1 cellular context compared by ENCODE assay signal in the genomic region with DNA sequence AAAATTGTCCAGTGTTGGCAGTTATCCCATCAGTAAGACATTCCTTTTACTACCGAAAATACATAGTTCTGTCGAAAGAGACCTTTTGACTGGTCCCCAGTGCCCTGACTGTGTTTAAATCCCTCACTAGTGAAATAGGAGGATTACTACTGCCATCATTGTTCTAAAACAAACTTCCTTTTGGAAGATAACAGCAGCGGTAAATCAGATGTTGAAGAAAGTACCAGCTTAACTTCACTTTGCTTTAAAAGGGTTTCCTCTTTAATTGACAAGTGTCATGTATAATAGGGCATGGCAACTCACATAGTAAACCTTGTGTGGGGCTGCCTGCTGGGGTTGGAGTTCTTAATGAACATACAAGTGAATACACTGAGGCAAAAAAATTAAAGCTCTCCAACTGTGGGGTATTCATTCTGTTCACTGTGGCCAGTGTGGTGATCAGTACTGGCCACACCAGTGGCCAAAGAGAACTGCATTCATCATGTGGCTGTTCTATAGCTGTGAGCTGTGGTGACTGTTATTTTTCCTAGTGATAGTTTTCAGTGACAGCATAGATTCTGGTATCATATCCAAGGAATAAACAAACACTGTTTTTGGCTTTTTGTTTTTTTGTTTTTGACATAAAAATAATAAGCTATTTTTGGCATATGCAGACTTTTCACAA.
TF ChIP-seq lines count a peak whose summit lies in the region.

No MANE protein-coding gene starts in this region.

TF ChIP-seq in SK-N-SH treated with all-trans-retinoic acid at 6 μM for 48 hours, 23 proteins besides CTCF, POLR2A, EP300 and RAD21 (continued from another document):
- TF ChIP-seq, protein P1, sequence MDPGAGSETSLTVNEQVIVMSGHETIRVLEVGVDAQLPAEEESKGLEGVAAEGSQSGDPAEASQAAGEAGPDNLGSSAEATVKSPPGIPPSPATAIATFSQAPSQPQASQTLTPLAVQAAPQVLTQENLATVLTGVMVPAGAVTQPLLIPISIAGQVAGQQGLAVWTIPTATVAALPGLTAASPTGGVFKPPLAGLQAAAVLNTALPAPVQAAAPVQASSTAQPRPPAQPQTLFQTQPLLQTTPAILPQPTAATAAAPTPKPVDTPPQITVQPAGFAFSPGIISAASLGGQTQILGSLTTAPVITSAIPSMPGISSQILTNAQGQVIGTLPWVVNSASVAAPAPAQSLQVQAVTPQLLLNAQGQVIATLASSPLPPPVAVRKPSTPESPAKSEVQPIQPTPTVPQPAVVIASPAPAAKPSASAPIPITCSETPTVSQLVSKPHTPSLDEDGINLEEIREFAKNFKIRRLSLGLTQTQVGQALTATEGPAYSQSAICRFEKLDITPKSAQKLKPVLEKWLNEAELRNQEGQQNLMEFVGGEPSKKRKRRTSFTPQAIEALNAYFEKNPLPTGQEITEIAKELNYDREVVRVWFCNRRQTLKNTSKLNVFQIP (CRISPR knock-in tag; IDR thresholded peaks at IDR 0.05; ENCODE audit: borderline replicate concordance, low read depth): no peak
- TF ChIP-seq TOX (CRISPR knock-in tag; IDR thresholded peaks at IDR 0.05; ENCODE audit: borderline replicate concordance) (no peak), ZFP3 (CRISPR knock-in tag; IDR thresholded peaks at IDR 0.05) (no peak), SNAI2 (CRISPR knock-in tag; IDR thresholded peaks at IDR 0.05) (no peak), RARB (CRISPR knock-in tag; IDR thresholded peaks at IDR 0.05) (no peak), ZNF70 (CRISPR knock-in tag; IDR thresholded peaks at IDR 0.05) (no peak), ARNTL (CRISPR knock-in tag; IDR thresholded peaks at IDR 0.05; ENCODE audit: borderline replicate concordance, low read depth) (no peak), ISL1 (CRISPR knock-in tag; IDR thresholded peaks at IDR 0.05) (no peak), ZNF8 (CRISPR knock-in tag; IDR thresholded peaks at IDR 0.05) (no peak), OSR1 (CRISPR knock-in tag; IDR thresholded peaks at IDR 0.05) (no peak)
TF ChIP-seq in SK-N-SH treated with all-trans-retinoic acid at 6 μM for 48 hours: peak in this region for 0.
